ENCODE assay signal across 8 cellular contexts in the genomic region with DNA sequence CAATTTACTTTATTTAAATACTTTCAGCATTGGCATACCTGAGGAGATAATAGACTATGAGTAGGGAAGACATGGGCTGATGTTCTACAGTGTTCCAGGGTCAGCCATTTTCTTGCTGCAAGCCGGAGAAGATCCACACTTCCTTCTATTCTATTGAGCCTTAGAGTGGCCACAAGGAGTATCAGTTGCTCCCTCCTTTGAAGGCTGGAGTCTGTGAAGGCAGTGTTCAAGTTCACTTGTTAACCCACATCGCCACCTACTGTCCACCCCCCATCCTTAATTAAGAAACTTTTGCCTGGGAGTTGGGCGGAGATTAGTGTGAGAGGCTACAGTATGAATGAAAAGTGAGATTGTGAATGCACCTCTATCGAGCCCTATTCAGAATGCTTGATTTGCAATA.
DNase-seq lines count a peak whose midpoint lies in the region; ATAC-seq and TF ChIP-seq lines count a peak whose summit lies in the region.

No MANE protein-coding gene starts in this region.

- H3K4me3 ChIP-seq in upper lobe of left lung: no peak overlapping the region

- DNase-seq in AG08395 (ENCODE audit: low spot score) (peak; percentile 25), GM13976 (ENCODE audit: low spot score) (peak; percentile 23), NCI-H2227 treated with DMSO at 0.1 percent for 48 hours (lab: John Stamatoyannopoulos, UW) (peak; percentile 80), iPS DF 4.7 (ENCODE audit: extremely low read depth, low spot score) (peak; percentile 81), upper lobe of left lung (peak in 1 of 2 donors; percentile 21), cortex of kidney (lab: John Stamatoyannopoulos, UW) (no peak)
- peak; percentile 9 for DNase-seq in activated T-helper 2 cell treated with anti-CD3 and anti-CD28 coated beads, Interferon-gamma antibody, Interleukin-2, Interleukin-4, amounts not matched to agents 10 μg/mL and 5 μg/mL and 100 μg/mL, durations not matched to agents 14 hours and 24 hours and 36 hours (ENCODE audit: low spot score)

- no peak overlapping the region for H3K27ac ChIP-seq in upper lobe of left lung

- H3K9me3 ChIP-seq in upper lobe of left lung: no peaks in the 10 kb centered on the region

- intact Hi-C loops in activated T-helper 2 cell treated with anti-CD3 and anti-CD28 coated beads, Interferon-gamma antibody, Interleukin-2, Interleukin-4, amounts not matched to agents 10 μg/mL and 5 μg/mL and 100 μg/mL, durations not matched to agents 14 hours and 24 hours and 36 hours (cut with micrococcal nuclease): no loop called here

- in situ Hi-C loops in GM13976 (cut with MboI; ENCODE audit: low sequenced_read_pairs, unreplicated experiment): no loop called here

- H3K36me3 ChIP-seq in upper lobe of left lung: no peaks in the 10 kb centered on the region

- no peaks in the 10 kb centered on the region for H3K4me1 Mint-ChIP-seq in activated T-helper 2 cell treated with anti-CD3 and anti-CD28 coated beads, Interferon-gamma antibody, Interleukin-2, Interleukin-4, amounts not matched to agents 10 μg/mL and 5 μg/mL and 100 μg/mL, durations not matched to agents 14 hours and 24 hours and 36 hours (ENCODE audit: low read depth)

- H3K4me3 Mint-ChIP-seq in activated T-helper 2 cell treated with anti-CD3 and anti-CD28 coated beads, Interferon-gamma antibody, Interleukin-2, Interleukin-4, amounts not matched to agents 10 μg/mL and 5 μg/mL and 100 μg/mL, durations not matched to agents 14 hours and 24 hours and 36 hours (ENCODE audit: low read depth): no peak overlapping the region

- peak; percentile 41 for TF ChIP-seq CTCF in GM13976 (IDR thresholded peaks at IDR 0.05; ENCODE audit: borderline replicate concordance, control extremely low read depth, extremely low read depth, insufficient read depth, missing control alignments)
- peak in 4 of 6 experiments; percentile 9 to 31 (median 21) for TF ChIP-seq CTCF in upper lobe of left lung (IDR thresholded peaks at IDR 0.05)

- no peak overlapping the region for H3K27ac Mint-ChIP-seq in activated T-helper 2 cell treated with anti-CD3 and anti-CD28 coated beads, Interferon-gamma antibody, Interleukin-2, Interleukin-4, amounts not matched to agents 10 μg/mL and 5 μg/mL and 100 μg/mL, durations not matched to agents 14 hours and 24 hours and 36 hours

- H3K27me3 Mint-ChIP-seq in activated T-helper 2 cell treated with anti-CD3 and anti-CD28 coated beads, Interferon-gamma antibody, Interleukin-2, Interleukin-4, amounts not matched to agents 10 μg/mL and 5 μg/mL and 100 μg/mL, durations not matched to agents 14 hours and 24 hours and 36 hours (ENCODE audit: low read depth): no peaks in the 10 kb centered on the region

- no peaks in the 10 kb centered on the region for H3K36me3 Mint-ChIP-seq in activated T-helper 2 cell treated with anti-CD3 and anti-CD28 coated beads, Interferon-gamma antibody, Interleukin-2, Interleukin-4, amounts not matched to agents 10 μg/mL and 5 μg/mL and 100 μg/mL, durations not matched to agents 14 hours and 24 hours and 36 hours (ENCODE audit: low read depth)

- WGBS in upper lobe of left lung, 2 donors: 28 to 40% methylated on average over 4 of the region's 4 CpGs

- no peak for TF ChIP-seq EP300 in upper lobe of left lung (IDR thresholded peaks at IDR 0.05)

- ATAC-seq in HG03354 (IDR thresholded peaks at IDR 0.05; ENCODE audit: poor library complexity, severe bottlenecking, unreplicated experiment) (peak; percentile 79), upper lobe of left lung (ENCODE audit: low FRiP score in 2 of 2) (no peak)

- no peak for TF ChIP-seq POLR2A in upper lobe of left lung (IDR thresholded peaks at IDR 0.05)

- no peaks in the 10 kb centered on the region for H3K27me3 ChIP-seq in upper lobe of left lung

- no peaks in the 10 kb centered on the region for H3K4me1 ChIP-seq in upper lobe of left lung

- no peaks in the 10 kb centered on the region for H3K9me3 Mint-ChIP-seq in activated T-helper 2 cell treated with anti-CD3 and anti-CD28 coated beads, Interferon-gamma antibody, Interleukin-2, Interleukin-4, amounts not matched to agents 10 μg/mL and 5 μg/mL and 100 μg/mL, durations not matched to agents 14 hours and 24 hours and 36 hours
